Comparison of ENCODE assay signal across 8 cellular contexts in genomic region chr13:30465541-30466357, GRCh38. TPM values are rescaled to one million over a fixed set of nuclear protein-coding genes. Genes with fewer than 3 reads are reported as not detected.
DNase-seq lines count a peak whose midpoint lies in the region; ATAC-seq, FAIRE-seq and TF ChIP-seq lines count a peak whose summit lies in the region.

TSS of gene HMGB1 (minus strand) at chr13:30465936. CDS start at chr13:30463680, 2,256 bp downstream.

- H3K4me1 Mint-ChIP-seq in activated naive CD8-positive, alpha-beta T cell treated with anti-CD3 and anti-CD28 coated beads, Interleukin-2, amount 50 U/mL, for 24 hours = peaks cover 41% of the 10 kb centered on the region

- WGBS in pancreas, 2 donors = 0% methylated on average over 45 to 64 of the region's 64 CpGs

- H3K4me3 Mint-ChIP-seq in activated naive CD8-positive, alpha-beta T cell treated with anti-CD3 and anti-CD28 coated beads, Interleukin-2, amount 50 U/mL, for 24 hours = peak within 1 kb of the TSS; percentile 96

- peaks cover 10 to 20% (median 18%) of the 10 kb centered on the region in 3 donors for H3K4me1 ChIP-seq in pancreas
- H3K4me1 ChIP-seq in tibial artery = peaks cover 0 to 31% (median 23%) of the 10 kb centered on the region in 4 donors

- peak; percentile 90 for FAIRE-seq in pancreas (lab: Jason Lieb, UNC)

- H3K27ac Mint-ChIP-seq in activated naive CD8-positive, alpha-beta T cell treated with anti-CD3 and anti-CD28 coated beads, Interleukin-2, amount 50 U/mL, for 24 hours = peak within 1 kb of the TSS; percentile 99

- peaks cover 0 to 18% (median 6%) of the 10 kb centered on the region in 3 donors for H3K36me3 ChIP-seq in pancreas
- peaks cover 3 to 14% (median 14%) of the 10 kb centered on the region in 3 donors for H3K36me3 ChIP-seq in tibial artery

- H3K4me3 ChIP-seq in GM12865 (ENCODE audit: low read depth, low read length) (peak within 1 kb of the TSS; percentile 70), pancreas (peak within 1 kb of the TSS; percentile 65 to 94 (median 82)), tibial artery (peak within 1 kb of the TSS; percentile 66 to 100)

- peak within 1 kb of the TSS; percentile 97 to 100 (median 100) for H3K27ac ChIP-seq in pancreas
- H3K27ac ChIP-seq in tibial artery = peak within 1 kb of the TSS; percentile 96 to 100

- no peak for TF ChIP-seq CTCF in GM12865 (IDR thresholded peaks at IDR 0.05; ENCODE audit: insufficient read depth, low read depth, low read length, missing control alignments)
- no peak for TF ChIP-seq CTCF in pancreas (IDR thresholded peaks at IDR 0.05)
- peak in 1 of 2 experiments; percentile 23 for TF ChIP-seq CTCF in tibial artery (IDR thresholded peaks at IDR 0.05)

- H3K27me3 ChIP-seq in pancreas (no peaks in the 10 kb centered on the region), tibial artery (no peaks in the 10 kb centered on the region)

- ATAC-seq in HG02763 (IDR thresholded peaks at IDR 0.05; ENCODE audit: unreplicated experiment) (peak; percentile 84), Right ventricle myocardium superior (ENCODE audit: poor library complexity) (peak; percentile 96), pancreas (peak; percentile 92 to 97 (median 92))
- ATAC-seq in activated naive CD8-positive, alpha-beta T cell treated with anti-CD3 and anti-CD28 coated beads, Interleukin-2, amount 50 U/mL, for 24 hours = peak; percentile 95

- peak; percentile 99 for DNase-seq in GM12865 (ENCODE audit: low read depth)
- DNase-seq in NCI-H1417 treated with DMSO at 0.1 percent for 48 hours (lab: John Stamatoyannopoulos, UW) = peak; percentile 90
- peak; percentile 100 for DNase-seq in SW480 (ENCODE audit: low spot score)
- DNase-seq in activated naive CD8-positive, alpha-beta T cell treated with anti-CD3 and anti-CD28 coated beads, Interleukin-2, amount 50 U/mL, for 24 hours = peak; percentile 93
- peak; percentile 99 for DNase-seq in Right ventricle myocardium superior
- peak; percentile 95 to 98 (median 98) for DNase-seq in pancreas
- DNase-seq in tibial artery = peak; percentile 99

- peaks cover 5% of the 10 kb centered on the region for H3K27me3 Mint-ChIP-seq in activated naive CD8-positive, alpha-beta T cell treated with anti-CD3 and anti-CD28 coated beads, Interleukin-2, amount 50 U/mL, for 24 hours

- H3K9me3 ChIP-seq in pancreas (no peaks in the 10 kb centered on the region), tibial artery (no peaks in the 10 kb centered on the region)

- H3K36me3 Mint-ChIP-seq in activated naive CD8-positive, alpha-beta T cell treated with anti-CD3 and anti-CD28 coated beads, Interleukin-2, amount 50 U/mL, for 24 hours (ENCODE audit: low read depth) = peaks cover 31% of the 10 kb centered on the region

- no peaks in the 10 kb centered on the region for H3K9me3 Mint-ChIP-seq in activated naive CD8-positive, alpha-beta T cell treated with anti-CD3 and anti-CD28 coated beads, Interleukin-2, amount 50 U/mL, for 24 hours

- intact Hi-C loops in Right ventricle myocardium superior (cut with DNase I) (loop anchor here (2.0 to 5.0 kb wide), 2 partner anchors 58 to 151 kb away; partner anchors contain the start of gene USPL1), pancreas (cut with DNase I) (no loop called here), tibial artery (cut with DNase I; ENCODE audit: low total_unique reads) (loop anchor here (2.0 to 10.0 kb wide), 4 partner anchors 151 to 579 kb away; partner anchors contain the start of gene USPL1)

RNA-seq across cellular contexts. Expression of gene HMGB1, which starts in this region (rescaled TPM):
- 163 TPM for total RNA-seq in Right ventricle myocardium superior
- 100 to 1,000 TPM in 1 of 6 donors, 10 to 100 TPM in 5; 53.5 to 116 (median 75.7) TPM for total RNA-seq in pancreas
- 100 to 1,000 TPM; 101 to 196 TPM for polyA plus RNA-seq in pancreas

Comparison
In these comparisons a context has a peak if more than half of its experiments do, and no peak if none do; other contexts are left out.
1. Peak in every context shown above with its lines: DNase-seq, ATAC-seq, H3K4me3 ChIP-seq and H3K27ac ChIP-seq.
2. intact Hi-C loops: an anchor here in Right ventricle myocardium superior (2.0 to 5.0 kb wide) and tibial artery (2.0 to 10.0 kb wide); none called in pancreas.